In the genomic region with DNA sequence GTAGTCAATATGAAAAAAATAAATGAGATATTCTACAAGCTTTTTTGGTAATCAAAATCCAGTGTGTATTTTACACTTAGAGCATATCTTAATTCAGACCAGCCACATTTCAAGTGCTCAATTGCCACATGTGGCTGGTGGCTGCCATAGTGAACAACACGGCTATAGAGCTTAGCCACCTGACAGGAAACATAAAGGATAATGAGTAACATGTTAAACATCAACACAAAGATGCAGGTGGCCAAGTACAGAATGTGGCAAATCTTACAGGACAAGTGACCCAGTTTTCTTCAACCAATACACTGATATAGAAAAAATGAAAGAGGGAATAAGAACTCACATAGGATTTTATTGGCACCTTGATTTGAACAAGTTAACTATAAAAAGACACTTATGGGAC, we compare ENCODE assay signal across 21 cellular contexts.
DNase-seq lines count a peak whose midpoint lies in the region; ATAC-seq, FAIRE-seq and TF ChIP-seq lines count a peak whose summit lies in the region.
"Had no signal": no experiment of that assay in that cellular context is flagged by ENCODE, and none has a peak within 500 bp of the region (broad histone marks: within the 10 kb centered on the region; RNA-seq: fewer than 3 reads in every experiment).

No MANE protein-coding gene starts in this region.

- DNase-seq in DMS53 (lab: John Stamatoyannopoulos, UW) (peak; percentile 83), GM19239 (ENCODE audit: insufficient read length, low spot score) (no peak), NCI-H2081 treated with DMSO at 0.1 percent for 48 hours (lab: John Stamatoyannopoulos, UW) (peak; percentile 29), left colon (no peak), NCI-H524 treated with DMSO at 0.1 percent for 48 hours (lab: John Stamatoyannopoulos, UW) (no peak), GM12892 (ENCODE audit: insufficient read length) (no peak), posterior vena cava (ENCODE audit: low spot score) (no peak)
- DNase-seq: activated naive CD4-positive, alpha-beta T cell treated with anti-CD3 and anti-CD28 coated beads, Interleukin-2, amount 50 U/mL, for 16 hours; activated T-cell treated with anti-CD3 and anti-CD28 coated beads, Interleukin-2, amount 50 U/mL, for 72 hours; aorta; central memory CD4-positive, alpha-beta T cell; dorsolateral prefrontal cortex; foreskin fibroblast; immature natural killer cell; KG1; NCI-H1105; NCI-H226; small intestine; stimulated activated CD4-positive, alpha-beta T cell treated with anti-CD3 and anti-CD28 coated beads, Interleukin-4, amount 100 ng/mL, for 24 hours; transverse colon had no signal

- peak; percentile 51 for FAIRE-seq in GM19239 (lab: Jason Lieb, UNC)
- no peak for FAIRE-seq in GM12892 (lab: Jason Lieb, UNC)
- FAIRE-seq: small intestine had no signal

- no peak for TF ChIP-seq POLR2A in GM12892 (IDR thresholded peaks at IDR 0.05; ENCODE audit: low read depth, low read length)

- intact Hi-C loops in left colon (cut with DNase I, micrococcal nuclease) (no loop called here), posterior vena cava (cut with DNase I) (no loop called here)

- peak; percentile 69 for ATAC-seq in left colon
- ATAC-seq: activated CD4-positive, CD25-positive, alpha-beta regulatory T cell treated with anti-CD3 and anti-CD28 coated beads, Interleukin-2, amount 50 U/mL, for 24 hours; activated T-cell treated with anti-CD3 and anti-CD28 coated beads, Interleukin-2, amount 50 U/mL, for 72 hours had no signal

Comparison
In these comparisons a context has a peak if more than half of its experiments do, and no peak if none do; other contexts are left out.
1. DNase-seq: peak in DMS53 (single experiment) and NCI-H2081 treated with DMSO at 0.1 percent for 48 hours (single experiment); none in GM19239 (single experiment), left colon (0 of 2), NCI-H524 treated with DMSO at 0.1 percent for 48 hours (single experiment), GM12892 (single experiment) and posterior vena cava (single experiment).